Comparison of ENCODE assay signal across 16 cellular contexts in the genomic region with DNA sequence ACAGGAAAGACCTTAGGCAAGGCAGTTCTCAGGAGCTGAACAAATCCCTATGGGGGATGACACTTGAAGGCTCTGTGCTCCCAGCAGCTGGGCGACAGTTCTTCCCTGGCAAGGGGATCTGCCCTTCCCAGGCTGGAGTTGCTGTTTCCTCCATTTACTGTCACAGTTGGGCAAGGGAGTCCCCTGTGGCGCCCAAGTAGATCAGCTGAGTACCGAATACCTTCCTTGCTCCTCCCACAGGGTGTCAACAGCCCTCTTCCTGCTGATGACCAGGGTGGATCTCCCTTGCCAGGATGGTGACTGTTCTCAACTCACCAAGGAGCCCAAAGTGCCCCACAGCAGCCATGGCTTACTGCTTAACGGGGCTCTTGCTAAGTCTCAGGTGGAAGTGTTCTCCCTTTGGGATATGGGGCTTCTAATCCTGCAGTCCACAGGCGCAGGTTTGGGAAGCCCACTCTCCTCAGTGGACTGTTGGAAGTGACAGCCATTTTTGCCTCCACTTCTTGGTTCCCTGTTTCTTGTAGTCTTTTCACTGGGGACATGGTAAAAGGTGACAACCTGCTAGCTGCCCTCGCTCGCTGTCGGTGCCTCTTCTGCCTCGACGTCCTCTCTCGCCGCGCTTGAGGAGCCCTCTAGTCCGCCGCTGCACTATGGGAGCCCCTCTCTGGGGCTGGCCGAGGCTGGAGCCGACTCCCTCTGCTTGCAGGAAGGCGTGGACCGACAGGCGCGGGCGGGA.
"Had no signal": no experiment of that assay in that cellular context is flagged by ENCODE, and none has a peak within 500 bp of the region (broad histone marks: within the 10 kb centered on the region; RNA-seq: fewer than 3 reads in every experiment).

No MANE protein-coding gene starts in this region.

- H3K36me3 ChIP-seq: esophagus squamous epithelium, lower lobe of right lung, pancreas, stomach, thoracic aorta had no signal

- H3K27ac Mint-ChIP-seq: activated naive CD4-positive, alpha-beta T cell treated with anti-CD3 and anti-CD28 coated beads, Interleukin-2, amount 50 U/mL, for 24 hours had no signal

- H3K4me1 ChIP-seq: pancreas had no signal

- H3K4me3 Mint-ChIP-seq: activated naive CD4-positive, alpha-beta T cell treated with anti-CD3 and anti-CD28 coated beads, Interleukin-2, amount 50 U/mL, for 24 hours; activated T-cell treated with anti-CD3 and anti-CD28 coated beads, Interleukin-2, amount 50 U/mL, for 4 hours had no signal

- DNase-seq: activated CD4-positive, alpha-beta T cell treated with anti-CD3 and anti-CD28 coated beads, Interleukin-2, amount 50 U/mL, for 48 hours; activated CD4-positive, CD25-positive, alpha-beta regulatory T cell treated with anti-CD3 and anti-CD28 coated beads, Interleukin-2, amount 50 U/mL, for 72 hours; activated effector memory CD4-positive, alpha-beta T cell treated with Interleukin-2 at 50 U/mL for 16 hours; activated T-cell treated with anti-CD3 and anti-CD28 coated beads, Interleukin-2, amount 50 U/mL, for 4 hours; amniotic stem cell; caudate nucleus; cortex of kidney; effector CD4-positive, alpha-beta T cell; esophagus squamous epithelium; lower lobe of right lung; pancreas; stimulated activated CD4-positive, alpha-beta T cell treated with anti-CD3 and anti-CD28 coated beads, Interleukin-12 subunit alpha, Interleukin-12 subunit beta, amount 100 ng/mL, for 4 hours; stimulated activated CD4-positive, alpha-beta T cell treated with anti-CD3 and anti-CD28 coated beads, Interleukin-2, amount 100 ng/mL, for 24 hours; stomach had no signal

- H3K9me3 ChIP-seq: esophagus squamous epithelium, lower lobe of right lung, pancreas, stomach, thoracic aorta had no signal

- H3K9me3 Mint-ChIP-seq: activated naive CD4-positive, alpha-beta T cell treated with anti-CD3 and anti-CD28 coated beads, Interleukin-2, amount 50 U/mL, for 24 hours had no signal

- H3K27me3 ChIP-seq: pancreas had no signal

- H3K4me3 ChIP-seq: esophagus squamous epithelium, lower lobe of right lung, pancreas, stomach, thoracic aorta had no signal

- H3K27ac ChIP-seq: esophagus squamous epithelium, lower lobe of right lung, pancreas, stomach, thoracic aorta had no signal

- ATAC-seq: activated T-cell treated with anti-CD3 and anti-CD28 coated beads, Interleukin-2, amount 50 U/mL, for 4 hours; lower lobe of right lung; pancreas had no signal

- H3K36me3 Mint-ChIP-seq: activated naive CD4-positive, alpha-beta T cell treated with anti-CD3 and anti-CD28 coated beads, Interleukin-2, amount 50 U/mL, for 24 hours had no signal
